In genomic region chr1:230977781-230978490, GRCh38 we compare ENCODE assay signal across 8 cellular contexts. TPM values are rescaled to one million over a fixed set of nuclear protein-coding genes. Genes with fewer than 3 reads are reported as not detected.
DNase-seq lines count a peak whose midpoint lies in the region; ATAC-seq and TF ChIP-seq lines count a peak whose summit lies in the region.

No MANE protein-coding gene starts in this region.

- no peaks in the 10 kb centered on the region for H3K9me3 ChIP-seq in adipocyte (ENCODE audit: control insufficient read depth, low read length)
- no peaks in the 10 kb centered on the region for H3K9me3 ChIP-seq in gastrocnemius medialis

- in situ Hi-C loops in SK-MEL-5 (cut with HindIII; ENCODE audit: low pct_unique_long_range_greater_than_20kb, low sequenced_read_pairs), result no loop called here
- in situ Hi-C loops in gastrocnemius medialis (cut with MboI; ENCODE audit: low sequenced_read_pairs in 4 of 4), result loop anchor here in 2 of 4 donors (25.0 kb wide), 2 partner anchors 234 to 634 kb away; no protein-coding TSS in a partner anchor

- DNase-seq in DMS153 (lab: John Stamatoyannopoulos, UW) (peak; percentile 23), HuH-7 (ENCODE audit: low spot score) (peak; percentile 23), SK-MEL-5 (ENCODE audit: low read depth, low spot score) (peak; percentile 26), adipocyte (ENCODE audit: low read depth) (peak; percentile 66), gastrocnemius medialis (peak in 1 of 2 donors; percentile 24)

- TF ChIP-seq POLR2A in gastrocnemius medialis (IDR thresholded peaks at IDR 0.05), result no peak

- H3K4me1 ChIP-seq in adipocyte (ENCODE audit: control insufficient read depth, insufficient read depth, low read length), result peaks cover 18% of the 10 kb centered on the region
- H3K4me1 ChIP-seq in gastrocnemius medialis, result peaks cover 17 to 24% of the 10 kb centered on the region in 2 donors

- ATAC-seq in GM21526 (IDR thresholded peaks at IDR 0.05; ENCODE audit: low FRiP score, unreplicated experiment) (peak; percentile 2), gastrocnemius medialis (peak; percentile 5 to 15), GM18873 (IDR thresholded peaks at IDR 0.05; ENCODE audit: low FRiP score, unreplicated experiment) (no peak)

- H3K4me3 ChIP-seq in adipocyte (ENCODE audit: low read length) (peak overlapping the region; percentile 95), iPS-11a (ENCODE audit: low read depth, low read length) (peak overlapping the region; percentile 75), gastrocnemius medialis (peak overlapping the region; percentile 84 to 96 (median 88))

- peak overlapping the region; percentile 27 to 82 (median 68) for H3K27ac ChIP-seq in gastrocnemius medialis

- intact Hi-C loops in gastrocnemius medialis (cut with DNase I; ENCODE audit: low total_unique reads), result loop anchor here (2.0 to 5.0 kb wide), 4 partner anchors 111 to 335 kb away; partner anchors contain the start of gene COG2

- H3K27me3 ChIP-seq in adipocyte (replicated peaks; ENCODE audit: control insufficient read depth, insufficient read depth, low read length) (no peaks in the 10 kb centered on the region), gastrocnemius medialis (no peaks in the 10 kb centered on the region)

- peaks cover 12% of the 10 kb centered on the region for H3K36me3 ChIP-seq in adipocyte (ENCODE audit: control insufficient read depth, insufficient read depth, low read length, severe bottlenecking)
- H3K36me3 ChIP-seq in gastrocnemius medialis, result no peaks in the 10 kb centered on the region

- TF ChIP-seq CTCF in gastrocnemius medialis (IDR thresholded peaks at IDR 0.05 in 4 of 5, conservative IDR thresholded peaks at IDR 0.05 in 1 of 5), result no peak

- H3K9ac ChIP-seq in adipocyte (ENCODE audit: low read length), result peak overlapping the region; percentile 87

RNA-seq across cellular contexts. Expression of gene TTC13, which starts 0.7 kb away (rescaled TPM):
- 7.8 and 10.0 TPM in 2 replicates for total RNA-seq in SK-MEL-5 (2014; rRNA removed; shearing (Covaris generic))
- polyA plus RNA-seq in SK-MEL-5 (2015; cell fraction: cytosol; rRNA removed), result 7.6 and 10.6 TPM in 2 replicates
- polyA plus RNA-seq in SK-MEL-5 (2015; cell fraction: nucleus; rRNA removed), result 124 and 140 TPM in 2 replicates
- total RNA-seq in gastrocnemius medialis, result 10 to 100 TPM; 16.0 to 36.0 (median 22.7) TPM

RNA-seq across cellular contexts. Expression of gene ARV1, which starts 1.0 kb away (rescaled TPM):
- total RNA-seq in SK-MEL-5 (2014; rRNA removed; shearing (Covaris generic)), result 33.5 and 42.4 TPM in 2 replicates
- 31.2 and 31.4 TPM in 2 replicates for polyA plus RNA-seq in SK-MEL-5 (2015; cell fraction: cytosol; rRNA removed)
- 26.8 and 30.5 TPM in 2 replicates for polyA plus RNA-seq in SK-MEL-5 (2015; cell fraction: nucleus; rRNA removed)
- total RNA-seq in gastrocnemius medialis, result 10 to 100 TPM in 2 of 4 donors, 1 to 10 TPM in 2; 7.9 to 21.3 (median 10.5) TPM
